15 cellular contexts compared by ENCODE assay signal in genomic region chr5:123528878-123529277, GRCh38. TPM values are rescaled to one million over a fixed set of nuclear protein-coding genes. Genes with fewer than 3 reads are reported as not detected.
DNase-seq lines count a peak whose midpoint lies in the region; ATAC-seq, FAIRE-seq and TF ChIP-seq lines count a peak whose summit lies in the region.
"Had no signal": no experiment of that assay in that cellular context is flagged by ENCODE, and none has a peak within 500 bp of the region (broad histone marks: within the 10 kb centered on the region; RNA-seq: fewer than 3 reads in every experiment).

No MANE protein-coding gene starts in this region.

- H3K27me3 Mint-ChIP-seq in T-helper 17 cell, result no peaks in the 10 kb centered on the region
- H3K27me3 Mint-ChIP-seq: CD4-positive, alpha-beta memory T cell had no signal

- H3K9ac ChIP-seq in liver (ENCODE audit: low read depth in 1 of 2, low read length in 2 of 2), result no peak overlapping the region
- H3K9ac ChIP-seq: BLaER1 had no signal

- peak overlapping the region in 1 of 2 donors; percentile 34 for H3K27ac ChIP-seq in liver (ENCODE audit: low read depth in 1 of 2, low read length in 2 of 2)
- H3K27ac ChIP-seq in substantia nigra (ENCODE audit: low read depth, low read length, poor library complexity, severe bottlenecking), result no peak overlapping the region
- H3K27ac ChIP-seq: A549, BLaER1 had no signal

- no peak for DNase-seq in GM18507 (ENCODE audit: extremely low spot score, insufficient read length, low read depth)
- DNase-seq in T-helper 17 cell, result no peak
- DNase-seq in frontal cortex (ENCODE audit: low spot score in 2 of 2), result no peak
- DNase-seq in SW480 (ENCODE audit: low spot score), result no peak
- DNase-seq in substantia nigra (lab: John Stamatoyannopoulos, UW), result no peak
- DNase-seq: CD4-positive, alpha-beta memory T cell; DMS153; DMS79 treated with DMSO at 0.1 percent for 48 hours; GF-D8 had no signal

- 69% methylated on average over 4 of the region's 4 CpGs for WGBS in liver

- H3K27me3 ChIP-seq in liver (ENCODE audit: control insufficient read depth in 4 of 4, insufficient read depth in 4 of 4, low read length in 3 of 4), result no peaks in the 10 kb centered on the region
- H3K27me3 ChIP-seq: BLaER1 had no signal

- no peaks in the 10 kb centered on the region for H3K36me3 Mint-ChIP-seq in T-helper 17 cell (ENCODE audit: low read depth)

- no peaks in the 10 kb centered on the region for H3K9me3 ChIP-seq in T-helper 17 cell (ENCODE audit: control insufficient read depth, low read length, poor library complexity, severe bottlenecking)
- no peaks in the 10 kb centered on the region for H3K9me3 ChIP-seq in liver (ENCODE audit: control insufficient read depth in 4 of 4, low read length in 3 of 4)
- H3K9me3 ChIP-seq: A549, HAP-1 had no signal

- FAIRE-seq in GM18507 (lab: Jason Lieb, UNC) (peak; percentile 39), frontal cortex (lab: Jason Lieb, UNC) (no peak)
- FAIRE-seq: A549, H1 had no signal

- no peak for TF ChIP-seq RAD21 in liver (IDR thresholded peaks at IDR 0.05)

- H3K36me3 ChIP-seq in liver (ENCODE audit: control insufficient read depth in 4 of 4, insufficient read depth in 3 of 4, low read depth in 1 of 4, low read length in 3 of 4), result no peaks in the 10 kb centered on the region
- H3K36me3 ChIP-seq: HAP-1 had no signal

- peak overlapping the region; percentile 46 for H3K27ac Mint-ChIP-seq in T-helper 17 cell
- H3K27ac Mint-ChIP-seq: CD14-positive monocyte had no signal

- no peak overlapping the region for H3K4me3 ChIP-seq in liver (ENCODE audit: low read depth in 1 of 3, low read length in 3 of 3)
- H3K4me3 ChIP-seq: A549, BLaER1, HAP-1 had no signal

- peaks cover 32% of the 10 kb centered on the region for H3K4me1 Mint-ChIP-seq in T-helper 17 cell

- peaks cover 1 to 30% (median 21%) of the 10 kb centered on the region in 4 donors for H3K4me1 ChIP-seq in liver (ENCODE audit: control insufficient read depth in 4 of 4, insufficient read depth in 4 of 4, low read length in 3 of 4)
- H3K4me1 ChIP-seq: BLaER1, HAP-1 had no signal

- TF ChIP-seq CTCF in liver (IDR thresholded peaks at IDR 0.05; ENCODE audit: low read depth, low read length, missing input control), result no peak

- no peak for ATAC-seq in T-helper 17 cell
- ATAC-seq: A549 had no signal

- H3K4me3 Mint-ChIP-seq in T-helper 17 cell, result no peak overlapping the region
- H3K4me3 Mint-ChIP-seq: CD14-positive monocyte had no signal

TF ChIP-seq in liver, 16 proteins besides CTCF, POLR2A, EP300 and RAD21:
- TF ChIP-seq HNF4G (IDR thresholded peaks at IDR 0.05) (no peak), YY1 (IDR thresholded peaks at IDR 0.05) (peak; percentile 36)

RNA-seq across cellular contexts. Expression of gene CSNK1G3, which starts 16.9 kb away (rescaled TPM):
- total RNA-seq in T-helper 17 cell (10 to 100 TPM; 61.8 to 65.7 TPM), liver (10 to 100 TPM; 19.1 to 28.9 TPM), frontal cortex (230 TPM)
- polyA plus RNA-seq in liver, result 10 to 100 TPM in 1 of 2 donors, 1 to 10 TPM in 1; 6.8 to 11.6 TPM
